10 cellular contexts compared by ENCODE assay signal in genomic region chr16:75761111-75761510, GRCh38. TPM values are rescaled to one million over a fixed set of nuclear protein-coding genes. Genes with fewer than 3 reads are reported as not detected.
A peak's percentile ranks its signal among the peaks of the same experiment; 100 is the strongest.
DNase-seq lines count a peak whose midpoint lies in the region; ATAC-seq and TF ChIP-seq lines count a peak whose summit lies in the region.
"Had no signal": no experiment of that assay in that cellular context is flagged by ENCODE, and none has a peak within 500 bp of the region (broad histone marks: within the 10 kb centered on the region; RNA-seq: fewer than 3 reads in every experiment).

No MANE protein-coding gene starts in this region.

- H2AFZ ChIP-seq in osteoblast (ENCODE audit: low read length) = no peak overlapping the region

- no peak overlapping the region for H3K4me3 Mint-ChIP-seq in activated naive CD8-positive, alpha-beta T cell treated with anti-CD3 and anti-CD28 coated beads, Interleukin-2, amount 50 U/mL, for 24 hours
- no peak overlapping the region for H3K4me3 Mint-ChIP-seq in activated naive CD8-positive, alpha-beta T cell treated with anti-CD3 and anti-CD28 coated beads for 36 hours
- H3K4me3 Mint-ChIP-seq in type B pancreatic cell = no peak overlapping the region
- H3K4me3 Mint-ChIP-seq: endodermal cell had no signal

- no peaks in the 10 kb centered on the region for H3K36me3 Mint-ChIP-seq in activated naive CD8-positive, alpha-beta T cell treated with anti-CD3 and anti-CD28 coated beads, Interleukin-2, amount 50 U/mL, for 24 hours (ENCODE audit: low read depth)
- H3K36me3 Mint-ChIP-seq in activated naive CD8-positive, alpha-beta T cell treated with anti-CD3 and anti-CD28 coated beads for 36 hours = no peaks in the 10 kb centered on the region
- H3K36me3 Mint-ChIP-seq in type B pancreatic cell = no peaks in the 10 kb centered on the region

- no peak for DNase-seq in activated naive CD8-positive, alpha-beta T cell treated with anti-CD3 and anti-CD28 coated beads, Interleukin-2, amount 50 U/mL, for 24 hours
- DNase-seq in activated naive CD8-positive, alpha-beta T cell treated with anti-CD3 and anti-CD28 coated beads for 36 hours = no peak
- DNase-seq in LoVo (ENCODE audit: low spot score) (peak; percentile 9), osteoblast (ENCODE audit: insufficient read length, low spot score, missing footprints) (peak; percentile 86), type B pancreatic cell (ENCODE audit: extremely low spot score, unreplicated experiment) (no peak), OCI-M1 (lab: John Stamatoyannopoulos, UW) (no peak), ascending aorta (ENCODE audit: low spot score in 2 of 2) (no peak)
- DNase-seq: endodermal cell had no signal

- no peaks in the 10 kb centered on the region for H3K79me2 ChIP-seq in osteoblast (ENCODE audit: insufficient read depth, low read length)

- H3K27me3 ChIP-seq in osteoblast (ENCODE audit: insufficient read depth, low read length) (no peaks in the 10 kb centered on the region), ascending aorta (no peaks in the 10 kb centered on the region)

- no peak for ATAC-seq in activated naive CD8-positive, alpha-beta T cell treated with anti-CD3 and anti-CD28 coated beads, Interleukin-2, amount 50 U/mL, for 24 hours
- ATAC-seq in HG02588 (IDR thresholded peaks at IDR 0.05; ENCODE audit: unreplicated experiment) = peak; percentile 52
- ATAC-seq: sciatic nerve had no signal

- no peak overlapping the region for H3K4me2 ChIP-seq in osteoblast (ENCODE audit: insufficient read depth, low read length)

- intact Hi-C loops in ascending aorta (cut with DNase I) = loop anchor here (5.0 kb wide), 1 partner anchor 559 kb away; no protein-coding TSS in a partner anchor

- H3K27ac Mint-ChIP-seq in activated naive CD8-positive, alpha-beta T cell treated with anti-CD3 and anti-CD28 coated beads, Interleukin-2, amount 50 U/mL, for 24 hours = peak overlapping the region; percentile 74
- H3K27ac Mint-ChIP-seq in activated naive CD8-positive, alpha-beta T cell treated with anti-CD3 and anti-CD28 coated beads for 36 hours = no peak overlapping the region
- no peak overlapping the region for H3K27ac Mint-ChIP-seq in type B pancreatic cell
- H3K27ac Mint-ChIP-seq: endodermal cell had no signal

- no peaks in the 10 kb centered on the region for H3K27me3 Mint-ChIP-seq in activated naive CD8-positive, alpha-beta T cell treated with anti-CD3 and anti-CD28 coated beads, Interleukin-2, amount 50 U/mL, for 24 hours
- peaks cover 4% of the 10 kb centered on the region for H3K27me3 Mint-ChIP-seq in activated naive CD8-positive, alpha-beta T cell treated with anti-CD3 and anti-CD28 coated beads for 36 hours
- peaks cover 14% of the 10 kb centered on the region for H3K27me3 Mint-ChIP-seq in type B pancreatic cell

- H3K9me3 ChIP-seq in osteoblast (ENCODE audit: low read depth, low read length) (no peaks in the 10 kb centered on the region), ascending aorta (no peaks in the 10 kb centered on the region)

- H3K4me1 ChIP-seq in osteoblast (ENCODE audit: insufficient read depth, low read length) (peaks cover 7% of the 10 kb centered on the region), ascending aorta (no peaks in the 10 kb centered on the region)

- no peaks in the 10 kb centered on the region for H4K20me1 ChIP-seq in osteoblast (ENCODE audit: insufficient read depth, low read length)

- H3K36me3 ChIP-seq in osteoblast (ENCODE audit: insufficient read depth, low read length) (no peaks in the 10 kb centered on the region), ascending aorta (no peaks in the 10 kb centered on the region)

- H3K4me1 Mint-ChIP-seq in activated naive CD8-positive, alpha-beta T cell treated with anti-CD3 and anti-CD28 coated beads, Interleukin-2, amount 50 U/mL, for 24 hours = peaks cover 14% of the 10 kb centered on the region
- H3K4me1 Mint-ChIP-seq in activated naive CD8-positive, alpha-beta T cell treated with anti-CD3 and anti-CD28 coated beads for 36 hours = peaks cover 2% of the 10 kb centered on the region
- H3K4me1 Mint-ChIP-seq in type B pancreatic cell (ENCODE audit: unreplicated experiment) = peaks cover 6% of the 10 kb centered on the region
- H3K4me1 Mint-ChIP-seq: endodermal cell had no signal

- H3K27ac ChIP-seq in osteoblast (ENCODE audit: low read depth, low read length) (no peak overlapping the region), ascending aorta (no peak overlapping the region)

- no peak for TF ChIP-seq CTCF in osteoblast (IDR thresholded peaks at IDR 0.05; ENCODE audit: extremely low read depth, low read depth, low read length)
- no peak for TF ChIP-seq CTCF in type B pancreatic cell (conservative IDR thresholded peaks at IDR 0.05)
- no peak for TF ChIP-seq CTCF in ascending aorta (IDR thresholded peaks at IDR 0.05)

- no peaks in the 10 kb centered on the region for H3K9me3 Mint-ChIP-seq in activated naive CD8-positive, alpha-beta T cell treated with anti-CD3 and anti-CD28 coated beads, Interleukin-2, amount 50 U/mL, for 24 hours
- H3K9me3 Mint-ChIP-seq in activated naive CD8-positive, alpha-beta T cell treated with anti-CD3 and anti-CD28 coated beads for 36 hours = no peaks in the 10 kb centered on the region
- H3K9me3 Mint-ChIP-seq in type B pancreatic cell = no peaks in the 10 kb centered on the region
- H3K9me3 Mint-ChIP-seq: endodermal cell had no signal

- no peak overlapping the region for H3K4me3 ChIP-seq in osteoblast (ENCODE audit: insufficient read depth, low read length)
- no peak overlapping the region for H3K4me3 ChIP-seq in ascending aorta

RNA-seq across cellular contexts. Expression of gene CPHXL, which starts 34.8 kb away (rescaled TPM):
- not detected for total RNA-seq in activated naive CD8-positive, alpha-beta T cell treated with anti-CD3 and anti-CD28 coated beads for 36 hours
- total RNA-seq in osteoblast (not detected in 2 replicates), type B pancreatic cell (ENCODE audit: low replicate concordance) (not detected in 2 replicates), ascending aorta (not detected)
- total RNA-seq: endodermal cell, sciatic nerve had no signal

RNA-seq across cellular contexts. Expression of gene DUXB, which starts 59.9 kb away (rescaled TPM):
- total RNA-seq in activated naive CD8-positive, alpha-beta T cell treated with anti-CD3 and anti-CD28 coated beads for 36 hours = not detected
- not detected in 2 replicates for total RNA-seq in osteoblast
- total RNA-seq in type B pancreatic cell (ENCODE audit: low replicate concordance) = not detected in 2 replicates
- not detected for total RNA-seq in ascending aorta
- total RNA-seq: endodermal cell, sciatic nerve had no signal

Comparison
In these comparisons a context has a peak if more than half of its experiments do, and no peak if none do; other contexts are left out.
1. DNase-seq: peak in LoVo (single experiment) and osteoblast (single experiment); none in activated naive CD8-positive, alpha-beta T cell treated with anti-CD3 and anti-CD28 coated beads, Interleukin-2, amount 50 U/mL, for 24 hours (single experiment), activated naive CD8-positive, alpha-beta T cell treated with anti-CD3 and anti-CD28 coated beads for 36 hours (single experiment), type B pancreatic cell (single experiment), OCI-M1 (single experiment) and ascending aorta (0 of 2).